Comparison of ENCODE assay signal across 30 cellular contexts in genomic region chr11:62119569-62119968, GRCh38.
"Had no signal": no experiment of that assay in that cellular context is flagged by ENCODE, and none has a peak within 500 bp of the region (broad histone marks: within the 10 kb centered on the region; RNA-seq: fewer than 3 reads in every experiment).

No MANE protein-coding gene starts in this region.

- H3K9me3 ChIP-seq: ascending aorta had no signal

- FAIRE-seq: bronchial epithelial cell, TTC549 had no signal

- DNase-seq: activated B cell treated with CpG ODN at 0.5 μM for 24 hours; activated CD4-positive, alpha-beta memory T cell treated with anti-CD3 and anti-CD28 coated beads, Interleukin-2, amount 10 ng/mL, durations not matched to agents 7 days and 5 days; activated CD4-positive, alpha-beta T cell treated with anti-CD3 and anti-CD28 coated beads for 48 hours; activated CD4-positive, alpha-beta T cell treated with anti-CD3 and anti-CD28 coated beads, Interleukin-2, amount 10 ng/mL, durations not matched to agents 7 days and 5 days; activated CD4-positive, alpha-beta T cell treated with anti-CD3 and anti-CD28 coated beads, Interleukin-2, amount 50 U/mL, for 48 hours; activated CD4-positive, CD25-positive, alpha-beta regulatory T cell treated with anti-CD3 and anti-CD28 coated beads, Interleukin-2, amount 50 U/mL, for 72 hours; activated CD8-positive, alpha-beta memory T cell treated with anti-CD3 and anti-CD28 coated beads for 24 hours; activated CD8-positive, alpha-beta memory T cell treated with anti-CD3 and anti-CD28 coated beads, Interleukin-2, amount 10 ng/mL, durations not matched to agents 7 days and 5 days; activated CD8-positive, alpha-beta memory T cell treated with anti-CD3 and anti-CD28 coated beads, Interleukin-2, amount 50 U/mL, for 48 hours; activated CD8-positive, alpha-beta T cell treated with anti-CD3 and anti-CD28 coated beads, Interleukin-2, amount 10 ng/mL, durations not matched to agents 7 days and 5 days; activated effector memory CD4-positive, alpha-beta T cell treated with Interleukin-2 at 50 U/mL for 16 hours; activated gamma-delta T cell; activated naive CD4-positive, alpha-beta T cell treated with anti-CD3 and anti-CD28 coated beads, Interleukin-2, amount 10 ng/mL, durations not matched to agents 7 days and 5 days; activated naive CD4-positive, alpha-beta T cell treated with Interleukin-2 at 50 U/mL for 16 hours; activated naive CD8-positive, alpha-beta T cell treated with anti-CD3 and anti-CD28 coated beads, Interleukin-2, amount 10 ng/mL, durations not matched to agents 7 days and 5 days; activated naive CD8-positive, alpha-beta T cell treated with anti-CD3 and anti-CD28 coated beads, Interleukin-2, amount 50 U/mL, for 24 hours; activated T-cell treated with anti-CD3 and anti-CD28 coated beads, Interleukin-2, amount 50 U/mL, for 24 hours; activated T-cell treated with anti-CD3 and anti-CD28 coated beads, Interleukin-2, amount 50 U/mL, for 48 hours; amygdala; anterior cingulate cortex; caudate nucleus; cerebellar nuclear complex; T-helper 1 cell; T-helper 2 cell; T-helper 9 cell had no signal

- ATAC-seq: activated CD8-positive, alpha-beta memory T cell treated with anti-CD3 and anti-CD28 coated beads, Interleukin-2, amount 10 ng/mL, durations not matched to agents 7 days and 5 days; activated CD8-positive, alpha-beta T cell treated with anti-CD3 and anti-CD28 coated beads, Interleukin-2, amount 10 ng/mL, durations not matched to agents 7 days and 5 days; activated naive CD8-positive, alpha-beta T cell treated with anti-CD3 and anti-CD28 coated beads, Interleukin-2, amount 50 U/mL, for 24 hours had no signal

- H3K27me3 ChIP-seq: ascending aorta, cardiac muscle cell had no signal

- H3K36me3 ChIP-seq: ascending aorta, cardiac muscle cell had no signal

- H3K4me3 ChIP-seq: ascending aorta, cardiac muscle cell had no signal

- H3K27ac ChIP-seq: ascending aorta, cardiac muscle cell, VCaP had no signal
